In the genomic region with DNA sequence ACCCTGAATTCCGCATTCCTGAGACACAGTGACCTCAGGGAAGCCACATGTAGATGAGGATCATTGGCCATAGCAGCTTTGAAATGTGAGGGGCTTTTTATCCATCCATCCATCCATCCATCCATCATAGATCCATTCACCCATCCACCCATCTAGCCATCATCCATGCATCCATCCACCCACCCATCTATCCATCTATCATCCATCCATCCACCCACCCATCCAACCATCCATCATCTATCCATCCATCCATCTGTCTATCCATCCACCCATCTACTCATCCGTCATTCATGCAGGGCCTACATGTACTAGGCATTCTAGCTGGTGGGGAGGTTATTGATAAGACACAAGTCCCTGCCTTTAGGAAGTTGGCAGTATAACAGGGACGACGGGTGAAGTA, we compare ENCODE assay signal across 20 cellular contexts. TPM values are rescaled to one million over a fixed set of nuclear protein-coding genes. Genes with fewer than 3 reads are reported as not detected.
A peak's percentile ranks its signal among the peaks of the same experiment; 100 is the strongest.
DNase-seq lines count a peak whose midpoint lies in the region; ATAC-seq, FAIRE-seq and TF ChIP-seq lines count a peak whose summit lies in the region.
"Had no signal": no experiment of that assay in that cellular context is flagged by ENCODE, and none has a peak within 500 bp of the region (broad histone marks: within the 10 kb centered on the region; RNA-seq: fewer than 3 reads in every experiment).

No MANE protein-coding gene starts in this region.

- no peak for DNase-seq in A549 (ENCODE audit: low read depth in 1 of 2, low spot score in 1 of 2)
- DNase-seq in breast epithelium (ENCODE audit: low spot score in 2 of 2), result no peak
- no peak for DNase-seq in neuronal stem cell (ENCODE audit: low spot score)
- DNase-seq in NCI-H1417 treated with DMSO at 0.1 percent for 48 hours (lab: John Stamatoyannopoulos, UW), result no peak
- no peak for DNase-seq in HCEC 1CT
- no peak for DNase-seq in head of caudate nucleus
- DNase-seq in foreskin keratinocyte, result no peak
- DNase-seq: CD8-positive, alpha-beta memory T cell; DND-41; KBM-7; NCI-H1436 treated with DMSO at 0.1 percent for 48 hours; NCI-H2081 treated with DMSO at 0.1 percent for 48 hours; NCI-H510A; Peyer's patch; Right ventricle myocardium superior had no signal

- H3K79me1 ChIP-seq in neuronal stem cell (ENCODE audit: low read depth, low read length), result no peaks in the 10 kb centered on the region

- POLR2A ChIA-PET in A549 (lab: Yijun Ruan, JAX), result no interaction called here

- H3K36me3 ChIP-seq in breast epithelium (no peaks in the 10 kb centered on the region), neuronal stem cell (replicated peaks in 1 of 2; ENCODE audit: control insufficient read depth in 2 of 2, insufficient read depth in 2 of 2, low read length in 2 of 2) (peaks cover 2 to 12% of the 10 kb centered on the region in 2 donors), stomach smooth muscle (ENCODE audit: control insufficient read depth in 2 of 2, insufficient read depth in 2 of 2, low read length in 2 of 2) (no peaks in the 10 kb centered on the region)
- H3K36me3 ChIP-seq: Peyer's patch had no signal

- H3K18ac ChIP-seq in neuronal stem cell (ENCODE audit: low read length), result no peak overlapping the region

- H3K4me1 ChIP-seq in A549 (peaks cover 34% of the 10 kb centered on the region), breast epithelium (peaks cover 3 to 16% of the 10 kb centered on the region in 2 donors), neuronal stem cell (ENCODE audit: control insufficient read depth in 2 of 2, insufficient read depth in 1 of 2, low read depth in 1 of 2, low read length in 2 of 2) (peaks cover 0 to 7% of the 10 kb centered on the region in 2 donors), stomach smooth muscle (ENCODE audit: control insufficient read depth, insufficient read depth, low read length) (peaks cover 36% of the 10 kb centered on the region), foreskin keratinocyte (peaks cover 4% of the 10 kb centered on the region)
- H3K4me1 ChIP-seq: Peyer's patch had no signal

- H3K14ac ChIP-seq in neuronal stem cell (ENCODE audit: low read length), result peak overlapping the region; percentile 14

- H2BK5ac ChIP-seq in neuronal stem cell (ENCODE audit: low read length), result no peak overlapping the region

- CTCF ChIA-PET in A549 (lab: Yijun Ruan, JAX), result interaction anchor here (0.9 to 12.5 kb wide), 4 partner anchors 25 to 175 kb away, joined by 3 to 80 read pairs (median 39); partner anchors contain the start of genes CEBPE and SLC7A8

- H3K9ac ChIP-seq in neuronal stem cell (ENCODE audit: low read depth, low read length, poor library complexity) (no peak overlapping the region), stomach smooth muscle (ENCODE audit: low read length in 2 of 2) (no peak overlapping the region)
- H3K9ac ChIP-seq: BLaER1 treated with 17β-estradiol and CSF1 and Interleukin-3, amounts not matched to agents 10 nM and 100 nM had no signal

- no peaks in the 10 kb centered on the region for H3K27me3 ChIP-seq in breast epithelium
- no peaks in the 10 kb centered on the region for H3K27me3 ChIP-seq in neuronal stem cell (ENCODE audit: control insufficient read depth in 3 of 3, insufficient read depth in 3 of 3, low read depth in 1 of 3, low read length in 3 of 3)
- no peaks in the 10 kb centered on the region for H3K27me3 ChIP-seq in stomach smooth muscle (ENCODE audit: control insufficient read depth in 1 of 2, insufficient read depth in 2 of 2, low read length in 2 of 2)
- no peaks in the 10 kb centered on the region for H3K27me3 ChIP-seq in foreskin keratinocyte
- H3K27me3 ChIP-seq: BLaER1 treated with 17β-estradiol and CSF1 and Interleukin-3, amounts not matched to agents 10 nM and 100 nM; Peyer's patch had no signal

- WGBS in A549 (ENCODE audit: missing lambda C conversion rate), result 63% methylated on average over 4 of the region's 4 CpGs
- no CpG with 5 or more reads among the region's 4 CpGs for WGBS in neuronal stem cell (ENCODE audit: extremely low coverage in 2 of 2, insufficient read length in 2 of 2, insufficient replicate concordance in 1 of 2), 2 donors

- peak overlapping the region; percentile 22 to 50; a peak in 4 of 6 replicates for H3K27ac ChIP-seq in A549
- H3K27ac ChIP-seq in breast epithelium, result peak overlapping the region; percentile 81 to 86
- no peak overlapping the region for H3K27ac ChIP-seq in neuronal stem cell (replicated peaks; ENCODE audit: low read length)
- peak overlapping the region; percentile 53 for H3K27ac ChIP-seq in stomach smooth muscle (ENCODE audit: low read length)
- no peak overlapping the region for H3K27ac ChIP-seq in foreskin keratinocyte
- H3K27ac ChIP-seq: BLaER1 treated with 17β-estradiol and CSF1 and Interleukin-3, amounts not matched to agents 10 nM and 100 nM had no signal

- intact Hi-C loops in breast epithelium (cut with DNase I; ENCODE audit: low total_unique reads) (no loop called here), head of caudate nucleus (cut with DNase I) (no loop called here)

- no peak for TF ChIP-seq CTCF in A549 (IDR thresholded peaks at IDR 0.05)
- TF ChIP-seq CTCF in breast epithelium (IDR thresholded peaks at IDR 0.05), result no peak
- no peak for TF ChIP-seq CTCF in foreskin keratinocyte (conservative IDR thresholded peaks at IDR 0.05)

- H4K8ac ChIP-seq in neuronal stem cell (ENCODE audit: low read depth, low read length), result no peak overlapping the region

- peak overlapping the region; percentile 0 for H4K91ac ChIP-seq in neuronal stem cell (ENCODE audit: low read depth, low read length, poor library complexity)

- no peak for TF ChIP-seq EP300 in A549 (IDR thresholded peaks at IDR 0.05)

- H2AK5ac ChIP-seq in neuronal stem cell (ENCODE audit: low read depth, low read length), result no peak overlapping the region

- ATAC-seq in A549 (no peak), foreskin keratinocyte (no peak)
- ATAC-seq: HCT116 had no signal

- FAIRE-seq in A549 (lab: Jason Lieb, UNC), result no peak
- FAIRE-seq: A204.1, G401.6 had no signal

- H3K4me2 ChIP-seq in A549 (peak overlapping the region; percentile 35; the same call in 1 of the 3 replicates), neuronal stem cell (ENCODE audit: insufficient read depth, low read length, poor library complexity, severe bottlenecking) (no peak overlapping the region)

- no peak overlapping the region for H2BK15ac ChIP-seq in neuronal stem cell (ENCODE audit: low read length)

- no peak overlapping the region for H2AFZ ChIP-seq in neuronal stem cell (ENCODE audit: low read length)

- no peak for TF ChIP-seq RAD21 in A549 (conservative IDR thresholded peaks at IDR 0.05 in 1 of 2, IDR thresholded peaks at IDR 0.05 in 1 of 2)

- no peak overlapping the region for H2BK12ac ChIP-seq in neuronal stem cell (ENCODE audit: low read length)

- no peaks in the 10 kb centered on the region for H3K9me3 ChIP-seq in A549
- H3K9me3 ChIP-seq in breast epithelium, result no peaks in the 10 kb centered on the region
- peaks cover 0 to 5% of the 10 kb centered on the region in 2 donors for H3K9me3 ChIP-seq in neuronal stem cell (replicated peaks in 1 of 2; ENCODE audit: control insufficient read depth in 2 of 2, insufficient read depth in 1 of 2, low read depth in 1 of 2, low read length in 2 of 2)
- H3K9me3 ChIP-seq in stomach smooth muscle (ENCODE audit: control insufficient read depth in 2 of 2, low read length in 2 of 2), result no peaks in the 10 kb centered on the region
- H3K9me3 ChIP-seq: BLaER1 treated with 17β-estradiol and CSF1 and Interleukin-3, amounts not matched to agents 10 nM and 100 nM; Peyer's patch had no signal

- TF ChIP-seq POLR2A in A549 (IDR thresholded peaks at IDR 0.05; ENCODE audit: low read length) (no peak), breast epithelium (IDR thresholded peaks at IDR 0.05) (no peak)

- H3K23ac ChIP-seq in neuronal stem cell (ENCODE audit: low read depth, low read length, poor library complexity), result no peak overlapping the region

- H3K4me3 ChIP-seq in A549, result no peak overlapping the region
- H3K4me3 ChIP-seq in breast epithelium, result no peak overlapping the region
- no peak overlapping the region for H3K4me3 ChIP-seq in neuronal stem cell (ENCODE audit: low read length in 2 of 2)
- no peak overlapping the region for H3K4me3 ChIP-seq in stomach smooth muscle (ENCODE audit: low read length in 2 of 2)
- H3K4me3 ChIP-seq: BLaER1 treated with 17β-estradiol and CSF1 and Interleukin-3, amounts not matched to agents 10 nM and 100 nM; Peyer's patch had no signal

- no peak overlapping the region for H3K4ac ChIP-seq in neuronal stem cell (ENCODE audit: low read length)

- H2BK120ac ChIP-seq in neuronal stem cell (ENCODE audit: low read depth, low read length), result no peak overlapping the region

RNA-seq across cellular contexts. Expression of gene CEBPE, which starts 27.9 kb away (rescaled TPM):
- polyA plus RNA-seq in A549 (2011; rRNA removed) (not detected in 2 replicates), A549 (2017; fragmentation: RNase III; extraction: RNeasy Plus Mini Kit Qiagen cat#74134 plus additional on column Dnase treatment) (0.05 TPM in 1 of 3 replicates, not detected in the others), foreskin keratinocyte (not detected in 2 replicates)
- not detected in 2 replicates for polyA plus RNA-seq in A549 (2012; cell fraction: cytosol; rRNA removed)
- not detected in 2 replicates for polyA plus RNA-seq in A549 (2012; cell fraction: nucleus; rRNA removed)
- not detected in 2 replicates for polyA minus RNA-seq in A549 (2011; rRNA and poly(A)+ RNA removed)
- total RNA-seq in breast epithelium (under 1 TPM in 1 of 3 donors, not detected in 2; 0.32 TPM), foreskin keratinocyte (not detected in 2 replicates)
- not detected for polyA plus RNA-seq in neuronal stem cell (2013, experiment 1 of 2)
- not detected for polyA plus RNA-seq in neuronal stem cell (2013, experiment 2 of 2)
- total RNA-seq: Peyer's patch, Right ventricle myocardium superior had no signal
- polyA plus RNA-seq: CD8-positive, alpha-beta memory T cell had no signal

RNA-seq across cellular contexts. Expression of gene SLC7A8, which starts 36.5 kb away (rescaled TPM):
- polyA plus RNA-seq in A549 (2011; rRNA removed) (0.28 and 0.45 TPM in 2 replicates), A549 (2017; fragmentation: RNase III; extraction: RNeasy Plus Mini Kit Qiagen cat#74134 plus additional on column Dnase treatment) (0.35 to 0.49 TPM (median 0.39 TPM) in 3 replicates), foreskin keratinocyte (52.7 and 56.7 TPM in 2 replicates)
- 0.08 and 0.09 TPM in 2 replicates for polyA plus RNA-seq in A549 (2012; cell fraction: cytosol; rRNA removed)
- polyA plus RNA-seq in A549 (2012; cell fraction: nucleus; rRNA removed), result 0.07 and 0.16 TPM in 2 replicates
- polyA minus RNA-seq in A549 (2011; rRNA and poly(A)+ RNA removed), result 0.17 and 0.73 TPM in 2 replicates
- total RNA-seq in breast epithelium (10 to 100 TPM; 46.8 to 98.9 (median 61.9) TPM), foreskin keratinocyte (73.2 TPM in 2 replicates)
- 43.4 TPM for polyA plus RNA-seq in neuronal stem cell (2013, experiment 1 of 2)
- 43.3 TPM for polyA plus RNA-seq in neuronal stem cell (2013, experiment 2 of 2)

RNA-seq across cellular contexts. Expression of gene CIROP, which starts 42.2 kb away (rescaled TPM):
- 0.03 TPM in 1 of 2 replicates, not detected in the other for polyA plus RNA-seq in A549 (2011; rRNA removed)
- polyA plus RNA-seq in A549 (2012; cell fraction: cytosol; rRNA removed), result not detected in 2 replicates
- not detected in 2 replicates for polyA plus RNA-seq in A549 (2012; cell fraction: nucleus; rRNA removed)
- not detected in 3 replicates for polyA plus RNA-seq in A549 (2017; fragmentation: RNase III; extraction: RNeasy Plus Mini Kit Qiagen cat#74134 plus additional on column Dnase treatment)
- polyA minus RNA-seq in A549 (2011; rRNA and poly(A)+ RNA removed), result not detected in 2 replicates
- not detected for total RNA-seq in breast epithelium
- polyA plus RNA-seq in neuronal stem cell (2013, experiment 1 of 2), result not detected
- polyA plus RNA-seq in neuronal stem cell (2013, experiment 2 of 2), result not detected
- total RNA-seq in foreskin keratinocyte, result not detected in 2 replicates
- polyA plus RNA-seq in foreskin keratinocyte, result not detected in 2 replicates
- total RNA-seq: CD8-positive, alpha-beta memory T cell; Peyer's patch; Right ventricle myocardium superior had no signal
- polyA plus RNA-seq: CD8-positive, alpha-beta memory T cell had no signal

RNA-seq across cellular contexts. Expression of gene C14orf119, which starts 51.7 kb away (rescaled TPM):
- polyA plus RNA-seq in A549 (2011; rRNA removed) (82.5 and 107 TPM in 2 replicates), A549 (2017; fragmentation: RNase III; extraction: RNeasy Plus Mini Kit Qiagen cat#74134 plus additional on column Dnase treatment) (94.8 to 102 TPM (median 99.2 TPM) in 3 replicates), foreskin keratinocyte (86.6 and 91.2 TPM in 2 replicates)
- 53.1 and 63.1 TPM in 2 replicates for polyA plus RNA-seq in A549 (2012; cell fraction: cytosol; rRNA removed)
- polyA plus RNA-seq in A549 (2012; cell fraction: nucleus; rRNA removed), result 21.8 and 29.1 TPM in 2 replicates
- 69.8 and 95.8 TPM in 2 replicates for polyA minus RNA-seq in A549 (2011; rRNA and poly(A)+ RNA removed)
- total RNA-seq in breast epithelium (10 to 100 TPM; 29.6 to 34.4 (median 32.8) TPM), foreskin keratinocyte (76.7 and 80.2 TPM in 2 replicates)
- 21.0 TPM for polyA plus RNA-seq in neuronal stem cell (2013, experiment 1 of 2)
- 18.3 TPM for polyA plus RNA-seq in neuronal stem cell (2013, experiment 2 of 2)

RNA-seq across cellular contexts. Expression of gene ACIN1, which starts 52.0 kb away (rescaled TPM):
- polyA plus RNA-seq in A549 (2011; rRNA removed), result 126 and 140 TPM in 2 replicates
- polyA plus RNA-seq in A549 (2012; cell fraction: cytosol; rRNA removed), result 82.3 and 85.6 TPM in 2 replicates
- polyA plus RNA-seq in A549 (2012; cell fraction: nucleus; rRNA removed), result 244 and 317 TPM in 2 replicates
- polyA plus RNA-seq in A549 (2017; fragmentation: RNase III; extraction: RNeasy Plus Mini Kit Qiagen cat#74134 plus additional on column Dnase treatment), result 144 to 150 TPM (median 147 TPM) in 3 replicates
- polyA minus RNA-seq in A549 (2011; rRNA and poly(A)+ RNA removed), result 106 and 121 TPM in 2 replicates
- total RNA-seq in breast epithelium, result 100 to 1,000 TPM; 106 to 151 (median 145) TPM
- polyA plus RNA-seq in neuronal stem cell (2013, experiment 1 of 2), result 147 TPM
- 150 TPM for polyA plus RNA-seq in neuronal stem cell (2013, experiment 2 of 2)
- 101 and 112 TPM in 2 replicates for total RNA-seq in foreskin keratinocyte
- 74.5 and 82.6 TPM in 2 replicates for polyA plus RNA-seq in foreskin keratinocyte

Comparison
In these comparisons a context has a peak if more than half of its experiments do, and no peak if none do; other contexts are left out.
1. H3K27ac ChIP-seq: peak in A549 (2 of 2), breast epithelium (2 of 2) and stomach smooth muscle (single experiment); none in neuronal stem cell (single experiment) and foreskin keratinocyte (single experiment).